ENCODE assay signal across 21 cellular contexts in genomic region chr5:59321631-59322030, GRCh38.
DNase-seq lines count a peak whose midpoint lies in the region; ATAC-seq and TF ChIP-seq lines count a peak whose summit lies in the region.
"Had no signal": no experiment of that assay in that cellular context is flagged by ENCODE, and none has a peak within 500 bp of the region (broad histone marks: within the 10 kb centered on the region; RNA-seq: fewer than 3 reads in every experiment).

No MANE protein-coding gene starts in this region.

- intact Hi-C loops in Right ventricle myocardium inferior (cut with DNase I) (no loop called here), colonic mucosa (cut with DNase I) (no loop called here), gastrocnemius medialis (cut with DNase I; ENCODE audit: low total_unique reads) (no loop called here)

- no peak for TF ChIP-seq POLR2A in gastrocnemius medialis (IDR thresholded peaks at IDR 0.05)

- H3K27me3 ChIP-seq in cardiac muscle cell (no peaks in the 10 kb centered on the region), colonic mucosa (no peaks in the 10 kb centered on the region), muscle layer of colon (ENCODE audit: control insufficient read depth in 1 of 2, insufficient read depth in 2 of 2, low read length in 2 of 2) (no peaks in the 10 kb centered on the region), gastrocnemius medialis (no peaks in the 10 kb centered on the region)
- H3K27me3 ChIP-seq: SJSA1 had no signal

- H3K9me3 ChIP-seq in cardiac muscle cell (ENCODE audit: low read depth) = no peaks in the 10 kb centered on the region
- H3K9me3 ChIP-seq in colonic mucosa = no peaks in the 10 kb centered on the region
- H3K9me3 ChIP-seq in muscle layer of colon (ENCODE audit: low read length) = no peaks in the 10 kb centered on the region
- H3K9me3 ChIP-seq in gastrocnemius medialis = no peaks in the 10 kb centered on the region
- H3K9me3 ChIP-seq: SJSA1 had no signal

- H3K27ac ChIP-seq in cardiac muscle cell (peak overlapping the region; percentile 1), colonic mucosa (peak overlapping the region; percentile 17), muscle layer of colon (ENCODE audit: low read depth, low read length) (peak overlapping the region; percentile 24), gastrocnemius medialis (peak overlapping the region; percentile 12 to 63 (median 39))
- H3K27ac ChIP-seq: SJSA1 had no signal

- H3K4me3 ChIP-seq in cardiac muscle cell (no peak overlapping the region), colonic mucosa (no peak overlapping the region), muscle layer of colon (ENCODE audit: low read depth in 1 of 2, low read length in 2 of 2) (no peak overlapping the region), gastrocnemius medialis (no peak overlapping the region)
- H3K4me3 ChIP-seq: K562, SJSA1 had no signal

- in situ Hi-C loops in gastrocnemius medialis (cut with MboI; ENCODE audit: low sequenced_read_pairs in 4 of 4) = no loop called here

- H3K9ac ChIP-seq in colonic mucosa (ENCODE audit: low read depth in 2 of 2, low read length in 2 of 2) (peak overlapping the region in 1 of 2 donors; percentile 23), muscle layer of colon (ENCODE audit: low read length) (no peak overlapping the region)

- H3K4me1 ChIP-seq in cardiac muscle cell (ENCODE audit: low read depth) = peaks cover 46% of the 10 kb centered on the region
- peaks cover 5% of the 10 kb centered on the region for H3K4me1 ChIP-seq in colonic mucosa
- peaks cover 50% of the 10 kb centered on the region for H3K4me1 ChIP-seq in muscle layer of colon (ENCODE audit: insufficient read depth, low read length)
- H3K4me1 ChIP-seq in gastrocnemius medialis = peaks cover 71 to 86% of the 10 kb centered on the region in 2 donors

- TF ChIP-seq CTCF in cardiac muscle cell (IDR thresholded peaks at IDR 0.05; ENCODE audit: low read depth, low read length) (no peak), colonic mucosa (IDR thresholded peaks at IDR 0.05) (no peak), gastrocnemius medialis (IDR thresholded peaks at IDR 0.05 in 4 of 5, conservative IDR thresholded peaks at IDR 0.05 in 1 of 5) (no peak)

- DNase-seq in cardiac muscle cell (ENCODE audit: low read depth in 1 of 2, low spot score in 1 of 2) (peak in 1 of 2 donors; percentile 7), Right ventricle myocardium inferior (ENCODE audit: missing footprints) (no peak), colonic mucosa (no peak), gastrocnemius medialis (no peak), foreskin melanocyte (no peak), AG08395 (ENCODE audit: low spot score) (no peak)
- DNase-seq in stimulated activated CD8-positive, alpha-beta memory T cell treated with anti-CD3 and anti-CD28 coated beads, Interleukin-4, amount 100 ng/mL, for 48 hours = no peak
- DNase-seq: DMS53; GDM1; NCI-H1092 treated with DMSO at 0.1 percent for 48 hours; NCI-H1436 treated with DMSO at 0.1 percent for 48 hours; NCI-H1930; NCI-H2227 treated with DMSO at 0.1 percent for 48 hours; NCI-H524; NCI-H774; NK-92 treated with Interleukin-12 subunit alpha and Interleukin-12 subunit beta, amount 100 ng/mL, for 24 hours had no signal

- H3K36me3 ChIP-seq in cardiac muscle cell = no peaks in the 10 kb centered on the region
- no peaks in the 10 kb centered on the region for H3K36me3 ChIP-seq in colonic mucosa
- H3K36me3 ChIP-seq in muscle layer of colon (ENCODE audit: insufficient read depth, low read length) = no peaks in the 10 kb centered on the region
- no peaks in the 10 kb centered on the region for H3K36me3 ChIP-seq in gastrocnemius medialis
- H3K36me3 ChIP-seq: SJSA1 had no signal

- ATAC-seq in Right ventricle myocardium inferior (no peak), gastrocnemius medialis (no peak)
- ATAC-seq: HepG2, K562, Panc1 had no signal
